ENCODE assay signal across 1 cellular context in the genomic region with DNA sequence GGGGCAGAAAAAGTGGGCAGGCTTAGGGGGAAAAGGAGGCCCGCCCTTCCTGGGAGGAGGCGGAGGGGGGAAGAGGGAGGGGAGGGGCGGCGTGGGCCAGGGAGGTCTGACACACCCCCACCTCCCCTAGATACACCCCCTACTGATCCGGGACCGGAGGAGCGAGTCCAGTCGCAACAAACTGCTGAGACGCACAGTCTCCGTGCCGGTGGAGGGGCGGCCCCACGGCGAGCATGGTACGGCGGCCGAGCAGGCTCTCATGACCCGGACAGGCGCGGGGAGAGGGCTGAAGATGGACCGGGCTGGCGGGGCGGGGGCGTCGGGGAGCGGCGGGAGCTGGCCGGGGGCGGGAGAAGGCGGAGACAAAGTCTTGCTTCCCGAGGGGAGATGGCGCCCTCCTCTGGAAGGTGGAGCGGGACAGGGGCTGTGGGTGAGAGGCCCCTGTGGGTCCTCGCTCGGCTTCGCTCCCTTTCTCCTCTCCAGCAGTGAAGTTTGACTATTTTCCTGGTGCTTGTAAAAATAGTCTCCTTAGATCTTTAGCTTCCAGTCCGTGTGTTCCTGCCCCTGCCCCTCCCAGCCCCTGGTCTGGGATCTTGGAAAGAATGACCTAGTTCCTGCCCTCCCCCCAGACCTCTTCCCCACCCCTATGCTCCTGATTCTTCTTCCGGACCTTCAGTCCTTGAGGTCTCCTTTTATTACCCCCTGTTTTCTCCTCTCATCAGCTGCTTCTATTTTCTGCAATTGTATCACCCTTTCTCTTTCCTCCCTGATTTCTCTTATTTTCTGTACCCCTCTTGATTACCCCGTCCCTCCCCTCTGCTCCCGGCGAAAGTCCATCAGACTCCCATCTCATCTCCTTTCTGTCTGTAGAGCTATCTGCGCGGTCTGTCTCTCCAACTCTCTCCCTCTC.
TF ChIP-seq lines count a peak whose summit lies in the region.

No MANE protein-coding gene starts in this region.

TF ChIP-seq in HepG2, 621 proteins besides CTCF, POLR2A, EP300 and RAD21 (continued from another document and continues in another):
- TF ChIP-seq, protein P1, sequence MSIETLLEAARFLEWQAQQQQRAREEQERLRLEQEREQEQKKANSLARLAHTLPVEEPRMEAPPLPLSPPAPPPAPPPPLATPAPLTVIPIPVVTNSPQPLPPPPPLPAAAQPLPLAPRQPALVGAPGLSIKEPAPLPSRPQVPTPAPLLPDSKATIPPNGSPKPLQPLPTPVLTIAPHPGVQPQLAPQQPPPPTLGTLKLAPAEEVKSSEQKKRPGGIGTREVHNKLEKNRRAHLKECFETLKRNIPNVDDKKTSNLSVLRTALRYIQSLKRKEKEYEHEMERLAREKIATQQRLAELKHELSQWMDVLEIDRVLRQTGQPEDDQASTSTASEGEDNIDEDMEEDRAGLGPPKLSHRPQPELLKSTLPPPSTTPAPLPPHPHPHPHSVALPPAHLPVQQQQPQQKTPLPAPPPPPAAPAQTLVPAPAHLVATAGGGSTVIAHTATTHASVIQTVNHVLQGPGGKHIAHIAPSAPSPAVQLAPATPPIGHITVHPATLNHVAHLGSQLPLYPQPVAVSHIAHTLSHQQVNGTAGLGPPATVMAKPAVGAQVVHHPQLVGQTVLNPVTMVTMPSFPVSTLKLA (IDR thresholded peaks at IDR 0.05) = no peak
- peak; percentile 79 for TF ChIP-seq GATAD1 (CRISPR knock-in tag; IDR thresholded peaks at IDR 0.05)
- no peak for TF ChIP-seq SIN3B (IDR thresholded peaks at IDR 0.05; ENCODE audit: low read length)
- no peak for TF ChIP-seq HNRNPLL (IDR thresholded peaks at IDR 0.05; ENCODE audit: low read depth, low read length, poor library complexity, severe bottlenecking)
- no peak for TF ChIP-seq ATRX (CRISPR knock-in tag; IDR thresholded peaks at IDR 0.05; ENCODE audit: borderline replicate concordance)
- TF ChIP-seq MAFK (conservative IDR thresholded peaks at IDR 0.05 in 1 of 2, IDR thresholded peaks at IDR 0.05 in 1 of 2; ENCODE audit: low read length in 2 of 2) = no peak
- TF ChIP-seq, protein P2, sequence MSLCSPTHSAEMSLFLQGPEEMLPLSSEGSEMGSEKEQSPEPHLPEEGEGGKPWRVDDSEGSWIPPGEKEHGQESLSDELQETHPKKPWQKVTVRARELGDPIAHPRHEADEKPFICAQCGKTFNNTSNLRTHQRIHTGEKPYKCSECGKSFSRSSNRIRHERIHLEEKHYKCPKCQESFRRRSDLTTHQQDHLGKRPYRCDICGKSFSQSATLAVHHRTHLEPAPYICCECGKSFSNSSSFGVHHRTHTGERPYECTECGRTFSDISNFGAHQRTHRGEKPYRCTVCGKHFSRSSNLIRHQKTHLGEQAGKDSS (CRISPR knock-in tag; IDR thresholded peaks at IDR 0.05; ENCODE audit: borderline replicate concordance, low read depth) = 0 out of 2 replicates have a peak, but pooled peaks have one; percentile 25
- peak; percentile 34; the same call in 1 of the 2 replicates for TF ChIP-seq ESRRA (CRISPR knock-in tag; IDR thresholded peaks at IDR 0.05; ENCODE audit: low read depth)
- TF ChIP-seq SP1 (IDR thresholded peaks at IDR 0.05) = no peak
- peak; percentile 89 for TF ChIP-seq SP1 (CRISPR knock-in tag; IDR thresholded peaks at IDR 0.05)
- TF ChIP-seq ZNF567 (CRISPR knock-in tag; IDR thresholded peaks at IDR 0.05; ENCODE audit: borderline replicate concordance) = no peak
- no peak for TF ChIP-seq FOXJ3 (CRISPR knock-in tag; IDR thresholded peaks at IDR 0.05; ENCODE audit: borderline replicate concordance)
- TF ChIP-seq, protein P3, sequence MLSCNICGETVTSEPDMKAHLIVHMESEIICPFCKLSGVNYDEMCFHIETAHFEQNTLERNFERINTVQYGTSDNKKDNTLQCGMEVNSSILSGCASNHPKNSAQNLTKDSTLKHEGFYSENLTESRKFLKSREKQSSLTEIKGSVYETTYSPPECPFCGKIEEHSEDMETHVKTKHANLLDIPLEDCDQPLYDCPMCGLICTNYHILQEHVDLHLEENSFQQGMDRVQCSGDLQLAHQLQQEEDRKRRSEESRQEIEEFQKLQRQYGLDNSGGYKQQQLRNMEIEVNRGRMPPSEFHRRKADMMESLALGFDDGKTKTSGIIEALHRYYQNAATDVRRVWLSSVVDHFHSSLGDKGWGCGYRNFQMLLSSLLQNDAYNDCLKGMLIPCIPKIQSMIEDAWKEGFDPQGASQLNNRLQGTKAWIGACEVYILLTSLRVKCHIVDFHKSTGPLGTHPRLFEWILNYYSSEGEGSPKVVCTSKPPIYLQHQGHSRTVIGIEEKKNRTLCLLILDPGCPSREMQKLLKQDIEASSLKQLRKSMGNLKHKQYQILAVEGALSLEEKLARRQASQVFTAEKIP (CRISPR knock-in tag; IDR thresholded peaks at IDR 0.05; ENCODE audit: borderline replicate concordance) = no peak
- TF ChIP-seq ZNF180 (CRISPR knock-in tag; IDR thresholded peaks at IDR 0.05; ENCODE audit: borderline replicate concordance, low read depth) = no peak
- TF ChIP-seq ZNF263 (CRISPR knock-in tag; IDR thresholded peaks at IDR 0.05) = no peak
- TF ChIP-seq, protein P4, sequence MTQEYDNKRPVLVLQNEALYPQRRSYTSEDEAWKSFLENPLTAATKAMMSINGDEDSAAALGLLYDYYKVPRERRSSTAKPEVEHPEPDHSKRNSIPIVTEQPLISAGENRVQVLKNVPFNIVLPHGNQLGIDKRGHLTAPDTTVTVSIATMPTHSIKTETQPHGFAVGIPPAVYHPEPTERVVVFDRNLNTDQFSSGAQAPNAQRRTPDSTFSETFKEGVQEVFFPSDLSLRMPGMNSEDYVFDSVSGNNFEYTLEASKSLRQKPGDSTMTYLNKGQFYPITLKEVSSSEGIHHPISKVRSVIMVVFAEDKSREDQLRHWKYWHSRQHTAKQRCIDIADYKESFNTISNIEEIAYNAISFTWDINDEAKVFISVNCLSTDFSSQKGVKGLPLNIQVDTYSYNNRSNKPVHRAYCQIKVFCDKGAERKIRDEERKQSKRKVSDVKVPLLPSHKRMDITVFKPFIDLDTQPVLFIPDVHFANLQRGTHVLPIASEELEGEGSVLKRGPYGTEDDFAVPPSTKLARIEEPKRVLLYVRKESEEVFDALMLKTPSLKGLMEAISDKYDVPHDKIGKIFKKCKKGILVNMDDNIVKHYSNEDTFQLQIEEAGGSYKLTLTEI (CRISPR knock-in tag; conservative IDR thresholded peaks at IDR 0.05) = no peak
- no peak for TF ChIP-seq GTF2F1 (IDR thresholded peaks at IDR 0.05; ENCODE audit: low read length)
- TF ChIP-seq RELA (CRISPR knock-in tag; IDR thresholded peaks at IDR 0.05) = 0 out of 2 replicates have a peak, but pooled peaks have one; percentile 14
- TF ChIP-seq ZFY (CRISPR knock-in tag; IDR thresholded peaks at IDR 0.05) = peak; percentile 45; the same call in 1 of the 2 replicates
- 0 out of 2 replicates have a peak, but pooled peaks have one; percentile 30 for TF ChIP-seq ZNF12 (CRISPR knock-in tag; IDR thresholded peaks at IDR 0.05)
- TF ChIP-seq AHR (CRISPR knock-in tag; IDR thresholded peaks at IDR 0.05) = peak; percentile 93; the same call in 1 of the 2 replicates
- no peak for TF ChIP-seq NFRKB (IDR thresholded peaks at IDR 0.05)
- TF ChIP-seq NFATC3 (CRISPR knock-in tag; IDR thresholded peaks at IDR 0.05) = no peak
- TF ChIP-seq NFIB (CRISPR knock-in tag; IDR thresholded peaks at IDR 0.05; ENCODE audit: borderline replicate concordance) = no peak
- no peak for TF ChIP-seq ZNF607 (CRISPR knock-in tag; IDR thresholded peaks at IDR 0.05; ENCODE audit: borderline replicate concordance)
- no peak for TF ChIP-seq ZNF644 (CRISPR knock-in tag; IDR thresholded peaks at IDR 0.05; ENCODE audit: low read depth)
- peak; percentile 47; the same call in 1 of the 2 replicates for TF ChIP-seq ARNTL (CRISPR knock-in tag; IDR thresholded peaks at IDR 0.05)
- no peak for TF ChIP-seq SALL2 (CRISPR knock-in tag; IDR thresholded peaks at IDR 0.05)
- TF ChIP-seq ZNF749 (CRISPR knock-in tag; IDR thresholded peaks at IDR 0.05; ENCODE audit: borderline replicate concordance) = no peak
- 0 out of 2 replicates have a peak, but pooled peaks have one; percentile 68 for TF ChIP-seq KLF11 (CRISPR knock-in tag; IDR thresholded peaks at IDR 0.05)
- TF ChIP-seq FLYWCH1 (CRISPR knock-in tag; IDR thresholded peaks at IDR 0.05) = no peak
- peak; percentile 24; the same call in 1 of the 2 replicates for TF ChIP-seq FOXO1 (CRISPR knock-in tag; IDR thresholded peaks at IDR 0.05)
- no peak for TF ChIP-seq NPAS2 (CRISPR knock-in tag; IDR thresholded peaks at IDR 0.05; ENCODE audit: borderline replicate concordance)
- TF ChIP-seq, protein P5, sequence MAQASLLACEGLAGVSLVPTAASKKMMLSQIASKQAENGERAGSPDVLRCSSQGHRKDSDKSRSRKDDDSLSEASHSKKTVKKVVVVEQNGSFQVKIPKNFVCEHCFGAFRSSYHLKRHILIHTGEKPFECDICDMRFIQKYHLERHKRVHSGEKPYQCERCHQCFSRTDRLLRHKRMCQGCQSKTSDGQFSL (CRISPR knock-in tag; IDR thresholded peaks at IDR 0.05) = peak; percentile 95
- TF ChIP-seq CHCHD3 (CRISPR knock-in tag; IDR thresholded peaks at IDR 0.05) = no peak
- no peak for TF ChIP-seq SRSF9 (IDR thresholded peaks at IDR 0.05; ENCODE audit: borderline replicate concordance, insufficient read depth, low read depth, low read length, poor library complexity, severe bottlenecking)
- TF ChIP-seq ZSCAN22 (CRISPR knock-in tag; IDR thresholded peaks at IDR 0.05) = no peak
- no peak for TF ChIP-seq MED13 (CRISPR knock-in tag; IDR thresholded peaks at IDR 0.05)
- TF ChIP-seq ZNF430 (CRISPR knock-in tag; IDR thresholded peaks at IDR 0.05) = no peak
- TF ChIP-seq, protein P6, sequence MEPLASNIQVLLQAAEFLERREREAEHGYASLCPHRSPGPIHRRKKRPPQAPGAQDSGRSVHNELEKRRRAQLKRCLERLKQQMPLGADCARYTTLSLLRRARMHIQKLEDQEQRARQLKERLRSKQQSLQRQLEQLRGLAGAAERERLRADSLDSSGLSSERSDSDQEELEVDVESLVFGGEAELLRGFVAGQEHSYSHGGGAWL (CRISPR knock-in tag; IDR thresholded peaks at IDR 0.05) = 0 out of 2 replicates have a peak, but pooled peaks have one; percentile 53
- TF ChIP-seq ZNF781 (CRISPR knock-in tag; IDR thresholded peaks at IDR 0.05; ENCODE audit: borderline replicate concordance, not compliant biosample characterization) = peak; percentile 20
- no peak for TF ChIP-seq ZSCAN29 (CRISPR knock-in tag; conservative IDR thresholded peaks at IDR 0.05)
- TF ChIP-seq, protein P7, sequence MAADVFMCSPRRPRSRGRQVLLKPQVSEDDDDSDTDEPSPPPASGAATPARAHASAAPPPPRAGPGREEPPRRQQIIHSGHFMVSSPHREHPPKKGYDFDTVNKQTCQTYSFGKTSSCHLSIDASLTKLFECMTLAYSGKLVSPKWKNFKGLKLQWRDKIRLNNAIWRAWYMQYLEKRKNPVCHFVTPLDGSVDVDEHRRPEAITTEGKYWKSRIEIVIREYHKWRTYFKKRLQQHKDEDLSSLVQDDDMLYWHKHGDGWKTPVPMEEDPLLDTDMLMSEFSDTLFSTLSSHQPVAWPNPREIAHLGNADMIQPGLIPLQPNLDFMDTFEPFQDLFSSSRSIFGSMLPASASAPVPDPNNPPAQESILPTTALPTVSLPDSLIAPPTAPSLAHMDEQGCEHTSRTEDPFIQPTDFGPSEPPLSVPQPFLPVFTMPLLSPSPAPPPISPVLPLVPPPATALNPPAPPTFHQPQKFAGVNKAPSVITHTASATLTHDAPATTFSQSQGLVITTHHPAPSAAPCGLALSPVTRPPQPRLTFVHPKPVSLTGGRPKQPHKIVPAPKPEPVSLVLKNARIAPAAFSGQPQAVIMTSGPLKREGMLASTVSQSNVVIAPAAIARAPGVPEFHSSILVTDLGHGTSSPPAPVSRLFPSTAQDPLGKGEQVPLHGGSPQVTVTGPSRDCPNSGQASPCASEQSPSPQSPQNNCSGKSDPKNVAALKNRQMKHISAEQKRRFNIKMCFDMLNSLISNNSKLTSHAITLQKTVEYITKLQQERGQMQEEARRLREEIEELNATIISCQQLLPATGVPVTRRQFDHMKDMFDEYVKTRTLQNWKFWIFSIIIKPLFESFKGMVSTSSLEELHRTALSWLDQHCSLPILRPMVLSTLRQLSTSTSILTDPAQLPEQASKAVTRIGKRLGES (CRISPR knock-in tag; IDR thresholded peaks at IDR 0.05; ENCODE audit: borderline replicate concordance) = no peak
- no peak for TF ChIP-seq ZBTB3 (CRISPR knock-in tag; IDR thresholded peaks at IDR 0.05; ENCODE audit: borderline replicate concordance, low read depth)
- TF ChIP-seq, protein P8, sequence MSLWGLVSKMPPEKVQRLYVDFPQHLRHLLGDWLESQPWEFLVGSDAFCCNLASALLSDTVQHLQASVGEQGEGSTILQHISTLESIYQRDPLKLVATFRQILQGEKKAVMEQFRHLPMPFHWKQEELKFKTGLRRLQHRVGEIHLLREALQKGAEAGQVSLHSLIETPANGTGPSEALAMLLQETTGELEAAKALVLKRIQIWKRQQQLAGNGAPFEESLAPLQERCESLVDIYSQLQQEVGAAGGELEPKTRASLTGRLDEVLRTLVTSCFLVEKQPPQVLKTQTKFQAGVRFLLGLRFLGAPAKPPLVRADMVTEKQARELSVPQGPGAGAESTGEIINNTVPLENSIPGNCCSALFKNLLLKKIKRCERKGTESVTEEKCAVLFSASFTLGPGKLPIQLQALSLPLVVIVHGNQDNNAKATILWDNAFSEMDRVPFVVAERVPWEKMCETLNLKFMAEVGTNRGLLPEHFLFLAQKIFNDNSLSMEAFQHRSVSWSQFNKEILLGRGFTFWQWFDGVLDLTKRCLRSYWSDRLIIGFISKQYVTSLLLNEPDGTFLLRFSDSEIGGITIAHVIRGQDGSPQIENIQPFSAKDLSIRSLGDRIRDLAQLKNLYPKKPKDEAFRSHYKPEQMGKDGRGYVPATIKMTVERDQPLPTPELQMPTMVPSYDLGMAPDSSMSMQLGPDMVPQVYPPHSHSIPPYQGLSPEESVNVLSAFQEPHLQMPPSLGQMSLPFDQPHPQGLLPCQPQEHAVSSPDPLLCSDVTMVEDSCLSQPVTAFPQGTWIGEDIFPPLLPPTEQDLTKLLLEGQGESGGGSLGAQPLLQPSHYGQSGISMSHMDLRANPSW (CRISPR knock-in tag; IDR thresholded peaks at IDR 0.05; ENCODE audit: borderline replicate concordance) = no peak
- TF ChIP-seq SRF (IDR thresholded peaks at IDR 0.05; ENCODE audit: low read depth, low read length) = no peak
- TF ChIP-seq, protein P9, sequence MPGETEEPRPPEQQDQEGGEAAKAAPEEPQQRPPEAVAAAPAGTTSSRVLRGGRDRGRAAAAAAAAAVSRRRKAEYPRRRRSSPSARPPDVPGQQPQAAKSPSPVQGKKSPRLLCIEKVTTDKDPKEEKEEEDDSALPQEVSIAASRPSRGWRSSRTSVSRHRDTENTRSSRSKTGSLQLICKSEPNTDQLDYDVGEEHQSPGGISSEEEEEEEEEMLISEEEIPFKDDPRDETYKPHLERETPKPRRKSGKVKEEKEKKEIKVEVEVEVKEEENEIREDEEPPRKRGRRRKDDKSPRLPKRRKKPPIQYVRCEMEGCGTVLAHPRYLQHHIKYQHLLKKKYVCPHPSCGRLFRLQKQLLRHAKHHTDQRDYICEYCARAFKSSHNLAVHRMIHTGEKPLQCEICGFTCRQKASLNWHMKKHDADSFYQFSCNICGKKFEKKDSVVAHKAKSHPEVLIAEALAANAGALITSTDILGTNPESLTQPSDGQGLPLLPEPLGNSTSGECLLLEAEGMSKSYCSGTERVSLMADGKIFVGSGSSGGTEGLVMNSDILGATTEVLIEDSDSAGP (CRISPR knock-in tag; IDR thresholded peaks at IDR 0.05; ENCODE audit: borderline replicate concordance) = no peak; the same call in 1 of the 2 replicates
- TF ChIP-seq HHEX (CRISPR knock-in tag; IDR thresholded peaks at IDR 0.05) = no peak
- no peak for TF ChIP-seq ZNF75D (CRISPR knock-in tag; IDR thresholded peaks at IDR 0.05; ENCODE audit: borderline replicate concordance)
- peak; percentile 21 for TF ChIP-seq SKI (IDR thresholded peaks at IDR 0.05; ENCODE audit: partially characterized antibody)
- no peak for TF ChIP-seq ZNF367 (CRISPR knock-in tag; IDR thresholded peaks at IDR 0.05; ENCODE audit: borderline replicate concordance)
- TF ChIP-seq SP2 (CRISPR knock-in tag; IDR thresholded peaks at IDR 0.05) = 0 out of 2 replicates have a peak, but pooled peaks have one; percentile 36
- TF ChIP-seq TBX2 (CRISPR knock-in tag; IDR thresholded peaks at IDR 0.05; ENCODE audit: borderline replicate concordance) = peak; percentile 48; the same call in 1 of the 2 replicates
